Comparison of ENCODE assay signal across 22 cellular contexts in the genomic region with DNA sequence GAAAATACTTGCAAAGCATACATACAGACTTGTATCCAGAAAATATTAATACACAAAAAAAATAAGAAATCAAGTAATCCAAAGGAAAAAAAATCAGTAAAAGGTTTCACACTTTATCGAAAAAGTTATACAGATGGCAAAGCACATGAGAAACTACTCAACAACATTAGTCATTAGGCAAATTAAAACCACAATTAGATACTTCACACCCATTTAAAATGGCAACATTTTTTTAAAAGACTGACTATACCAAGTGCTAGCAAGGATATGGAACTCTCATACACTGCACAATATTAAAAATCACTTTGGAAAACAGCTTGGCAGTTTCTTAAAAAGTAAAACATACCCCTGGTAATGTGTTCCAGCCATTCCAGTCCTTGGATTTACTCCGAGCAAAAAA.
"Had no signal": no experiment of that assay in that cellular context is flagged by ENCODE, and none has a peak within 500 bp of the region (broad histone marks: within the 10 kb centered on the region; RNA-seq: fewer than 3 reads in every experiment).

No MANE protein-coding gene starts in this region.

- H3K36me3 Mint-ChIP-seq: naive B cell; stimulated activated memory B cell treated with anti-CD40 and anti-IgM and Interleukin-4, amounts not matched to agents 10 μg/mL and 1 μg/mL and 100 μg/mL, for 72 hours had no signal

- H3K4me3 Mint-ChIP-seq: endodermal cell; naive B cell; nephron progenitor cell; stimulated activated memory B cell treated with anti-CD40 and anti-IgM and Interleukin-4, amounts not matched to agents 10 μg/mL and 1 μg/mL and 100 μg/mL, for 72 hours had no signal

- H3K27ac ChIP-seq: hepatocyte, spleen, upper lobe of left lung, uterus had no signal

- H3K9me3 ChIP-seq: spleen, tibial artery, upper lobe of left lung, uterus had no signal

- H3K27me3 ChIP-seq: hepatocyte, spleen, tibial artery, upper lobe of left lung, uterus had no signal

- DNase-seq: endodermal cell; erythroblast; foreskin melanocyte; head of caudate nucleus; left colon; left ventricle myocardium superior; mesenchymal stem cell; naive B cell; nephron progenitor cell; spleen; stimulated activated CD4-positive, alpha-beta T cell treated with anti-CD3 and anti-CD28 coated beads, Interleukin-15, amount 100 ng/mL, for 24 hours; stimulated activated CD4-positive, alpha-beta T cell treated with anti-CD3 and anti-CD28 coated beads, Interleukin-1b, Interleukin-23, amount 100 ng/mL, for 48 hours; stimulated activated CD4-positive, alpha-beta T cell treated with anti-CD3 and anti-CD28 coated beads, Interleukin-4, amount 100 ng/mL, for 24 hours; tibial artery; upper lobe of left lung; uterus had no signal

- H3K27ac Mint-ChIP-seq: endodermal cell; stimulated activated memory B cell treated with anti-CD40 and anti-IgM and Interleukin-4, amounts not matched to agents 10 μg/mL and 1 μg/mL and 100 μg/mL, for 72 hours; stimulated activated naive CD8-positive, alpha-beta T cell treated with anti-CD3 and anti-CD28 coated beads, Interleukin-15, Interleukin-2, amounts not matched to agents 100 ng/mL and 50 ng/mL, for 24 hours had no signal

- H3K4me1 ChIP-seq: uterus had no signal

- H3K9me3 Mint-ChIP-seq: endodermal cell; naive B cell; stimulated activated memory B cell treated with anti-CD40 and anti-IgM and Interleukin-4, amounts not matched to agents 10 μg/mL and 1 μg/mL and 100 μg/mL, for 72 hours; stimulated activated naive CD8-positive, alpha-beta T cell treated with anti-CD3 and anti-CD28 coated beads, Interleukin-15, Interleukin-2, amounts not matched to agents 100 ng/mL and 50 ng/mL, for 24 hours had no signal

- FAIRE-seq: endothelial cell of umbilical vein had no signal

- ATAC-seq: left colon; left ventricle myocardium superior; sciatic nerve; stimulated activated memory B cell treated with anti-CD40 and anti-IgM and Interleukin-4, amounts not matched to agents 10 μg/mL and 1 μg/mL and 100 μg/mL, for 72 hours had no signal

- H3K36me3 ChIP-seq: tibial artery, upper lobe of left lung, uterus had no signal

- H3K4me3 ChIP-seq: hepatocyte, lung, spleen, tibial artery, upper lobe of left lung, uterus had no signal

- H3K27me3 Mint-ChIP-seq: stimulated activated naive CD8-positive, alpha-beta T cell treated with anti-CD3 and anti-CD28 coated beads, Interleukin-15, Interleukin-2, amounts not matched to agents 100 ng/mL and 50 ng/mL, for 24 hours had no signal

- H3K4me1 Mint-ChIP-seq: naive B cell; stimulated activated memory B cell treated with anti-CD40 and anti-IgM and Interleukin-4, amounts not matched to agents 10 μg/mL and 1 μg/mL and 100 μg/mL, for 72 hours had no signal
